15 cellular contexts compared by ENCODE assay signal in the genomic region with DNA sequence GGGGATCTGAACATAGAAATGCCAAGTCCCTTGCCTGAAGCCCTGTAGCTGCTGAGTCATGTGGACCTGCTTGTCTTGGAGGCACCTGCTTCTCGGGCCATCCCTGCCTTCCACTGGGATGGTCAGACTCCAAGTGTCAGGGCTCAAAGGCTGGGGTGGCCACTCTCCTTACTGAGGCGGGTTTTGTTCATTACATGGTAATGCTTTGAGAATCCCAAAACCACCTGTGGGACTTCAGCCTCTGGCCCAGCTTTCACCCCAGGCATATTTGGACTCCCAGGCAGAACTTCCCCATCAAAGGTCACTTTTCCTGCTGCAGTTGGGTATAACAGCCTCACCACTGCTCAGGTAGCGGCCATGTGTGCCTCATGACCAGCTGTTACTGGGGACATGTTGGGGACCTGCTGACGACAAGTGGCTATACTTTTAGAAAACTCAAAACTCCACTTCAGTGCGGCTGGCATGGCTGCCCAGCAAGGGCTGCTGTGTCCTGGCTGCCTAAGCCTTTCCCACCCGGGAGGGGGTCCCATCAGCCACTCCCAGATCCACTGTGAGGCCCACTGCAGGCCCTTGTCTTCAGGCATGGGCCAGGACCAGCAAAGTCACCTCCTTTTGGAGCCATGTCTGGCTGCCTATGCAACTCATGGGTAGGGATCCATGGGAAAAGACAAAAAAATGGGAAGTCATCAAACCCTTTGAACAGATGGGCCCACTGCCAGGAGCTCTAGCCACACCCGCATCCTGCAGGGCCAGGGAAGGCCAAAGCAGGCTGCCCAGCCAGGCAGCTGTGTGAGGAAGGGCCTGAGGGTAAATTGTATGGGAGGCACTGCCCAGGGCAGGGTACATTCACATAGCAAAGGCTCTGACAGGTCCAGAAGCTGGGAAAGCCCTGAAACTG.
DNase-seq lines count a peak whose midpoint lies in the region; ATAC-seq and TF ChIP-seq lines count a peak whose summit lies in the region.
"Had no signal": no experiment of that assay in that cellular context is flagged by ENCODE, and none has a peak within 500 bp of the region (broad histone marks: within the 10 kb centered on the region; RNA-seq: fewer than 3 reads in every experiment).

No MANE protein-coding gene starts in this region.

- CTCF ChIA-PET in CD4-positive, alpha-beta memory T cell (lab: Charles Lee; ENCODE audit: partially characterized antibody) = no interaction called here

- peaks cover 3% of the 10 kb centered on the region; the same call in 1 of the 2 replicates for H3K27me3 Mint-ChIP-seq in HFFc6 (ENCODE audit: insufficient read depth)
- peaks cover 2 to 8% of the 10 kb centered on the region in 2 donors for H3K27me3 Mint-ChIP-seq in CD4-positive, alpha-beta memory T cell
- H3K27me3 Mint-ChIP-seq: activated naive CD8-positive, alpha-beta T cell treated with anti-CD3 and anti-CD28 coated beads, Interleukin-2, amount 50 U/mL, for 24 hours had no signal

- H3K4me2 ChIP-seq in BLaER1 treated with 17β-estradiol and CSF1 and Interleukin-3, amounts not matched to agents 10 nM and 100 nM = peak overlapping the region in 8 of 11 experiments; percentile 26 to 96 (median 82); a peak in 16 of 22 replicates

- intact Hi-C loops in sciatic nerve (cut with DNase I) = no loop called here
- intact Hi-C loops in CD4-positive, alpha-beta memory T cell (cut with micrococcal nuclease) = loop anchor here (2.0 kb wide), 1 partner anchor 145 kb away; no protein-coding TSS in a partner anchor

- ATAC-seq in sciatic nerve = no peak
- ATAC-seq: activated naive CD8-positive, alpha-beta T cell treated with anti-CD3 and anti-CD28 coated beads, Interleukin-2, amount 50 U/mL, for 24 hours; stimulated activated effector memory CD8-positive, alpha-beta T cell treated with anti-CD3 and anti-CD28 coated beads, Interleukin-12 subunit alpha, Interleukin-12 subunit beta, amount 100 ng/mL, for 72 hours had no signal

- no peak overlapping the region for H3K27ac ChIP-seq in BLaER1 treated with 17β-estradiol and CSF1 and Interleukin-3, amounts not matched to agents 10 nM and 100 nM
- no peak overlapping the region for H3K27ac ChIP-seq in coronary artery
- no peak overlapping the region for H3K27ac ChIP-seq in CD4-positive, alpha-beta memory T cell (ENCODE audit: low read depth, low read length)
- H3K27ac ChIP-seq: VCaP had no signal

- TF ChIP-seq CTCF in HFFc6 (IDR thresholded peaks at IDR 0.05) = no peak
- TF ChIP-seq CTCF in coronary artery (IDR thresholded peaks at IDR 0.05) = no peak

- H3K4me3 ChIP-seq in BLaER1 treated with 17β-estradiol and CSF1 and Interleukin-3, amounts not matched to agents 10 nM and 100 nM = no peak overlapping the region
- H3K4me3 ChIP-seq in coronary artery = no peak overlapping the region
- H3K4me3 ChIP-seq in CD4-positive, alpha-beta memory T cell (ENCODE audit: low read length in 2 of 2) = no peak overlapping the region

- no peak overlapping the region for H3K9ac ChIP-seq in BLaER1 treated with 17β-estradiol and CSF1 and Interleukin-3, amounts not matched to agents 10 nM and 100 nM

- H4K20me1 ChIP-seq in BLaER1 treated with 17β-estradiol and CSF1 and Interleukin-3, amounts not matched to agents 10 nM and 100 nM = peaks cover 0 to 95% (median 0%) of the 10 kb centered on the region in 11 experiments; a peak in 5 of 22 replicates

- 0 out of 22 replicates have a peak, but pooled peaks cover 0 to 5% (median 0%) of the 10 kb centered on the region in 11 experiments for H3K36me3 ChIP-seq in BLaER1 treated with 17β-estradiol and CSF1 and Interleukin-3, amounts not matched to agents 10 nM and 100 nM
- no peaks in the 10 kb centered on the region for H3K36me3 ChIP-seq in CD4-positive, alpha-beta memory T cell (ENCODE audit: insufficient read depth, low read length)

- POLR2A ChIA-PET in CD4-positive, alpha-beta memory T cell (lab: Charles Lee; ENCODE audit: partially characterized antibody) = no interaction called here

- peaks cover 0 to 3% (median 1%) of the 10 kb centered on the region in 11 experiments; a peak in 5 of 22 replicates for H3K9me3 ChIP-seq in BLaER1 treated with 17β-estradiol and CSF1 and Interleukin-3, amounts not matched to agents 10 nM and 100 nM (replicated peaks in 1 of 11)
- H3K9me3 ChIP-seq in CD4-positive, alpha-beta memory T cell (ENCODE audit: control insufficient read depth in 1 of 2, low read length in 2 of 2) = no peaks in the 10 kb centered on the region

- no peak for DNase-seq in HFFc6
- DNase-seq in coronary artery (ENCODE audit: low spot score) = peak; percentile 70
- peak; percentile 47 to 52 for DNase-seq in lung microvascular endothelial cell (ENCODE audit: low read depth in 2 of 2)
- DNase-seq in DMS153 (lab: John Stamatoyannopoulos, UW) = no peak
- no peak for DNase-seq in sciatic nerve (ENCODE audit: low spot score)
- no peak for DNase-seq in NCI-H510A treated with DMSO at 0.1 percent for 48 hours (lab: John Stamatoyannopoulos, UW)
- DNase-seq in CD4-positive, alpha-beta memory T cell = no peak
- DNase-seq: activated naive CD8-positive, alpha-beta T cell treated with anti-CD3 and anti-CD28 coated beads, Interleukin-2, amount 50 U/mL, for 24 hours; activated T-cell treated with anti-CD3 and anti-CD28 coated beads for 4 hours; NCI-H1092 treated with DMSO at 0.1 percent for 48 hours; NCI-H526; stimulated activated CD4-positive, alpha-beta T cell treated with anti-CD3 and anti-CD28 coated beads, Interleukin-2, amount 100 ng/mL, for 24 hours had no signal

- H3K4me3 Mint-ChIP-seq in HFFc6 = peak overlapping the region; percentile 24; the same call in 1 of the 2 replicates
- H3K4me3 Mint-ChIP-seq in CD4-positive, alpha-beta memory T cell = no peak overlapping the region
- H3K4me3 Mint-ChIP-seq: activated naive CD8-positive, alpha-beta T cell treated with anti-CD3 and anti-CD28 coated beads, Interleukin-2, amount 50 U/mL, for 24 hours; stimulated activated effector memory CD8-positive, alpha-beta T cell treated with anti-CD3 and anti-CD28 coated beads, Interleukin-12 subunit alpha, Interleukin-12 subunit beta, amount 100 ng/mL, for 72 hours had no signal

- H3K9me3 Mint-ChIP-seq in HFFc6 = peaks cover 4% of the 10 kb centered on the region; the same call in 1 of the 2 replicates
- peaks cover 0 to 7% (median 4%) of the 10 kb centered on the region in 8 donors for H3K9me3 Mint-ChIP-seq in CD4-positive, alpha-beta memory T cell
- H3K9me3 Mint-ChIP-seq: stimulated activated effector memory CD8-positive, alpha-beta T cell treated with anti-CD3 and anti-CD28 coated beads, Interleukin-12 subunit alpha, Interleukin-12 subunit beta, amount 100 ng/mL, for 72 hours had no signal

- H3K4me1 ChIP-seq in BLaER1 treated with 17β-estradiol and CSF1 and Interleukin-3, amounts not matched to agents 10 nM and 100 nM = peaks cover 15 to 73% (median 54%) of the 10 kb centered on the region in 10 experiments
- no peaks in the 10 kb centered on the region for H3K4me1 ChIP-seq in CD4-positive, alpha-beta memory T cell (ENCODE audit: insufficient read depth, low read length)

- H3K27ac Mint-ChIP-seq in HFFc6 = peak overlapping the region; percentile 40; the same call in 1 of the 2 replicates
- H3K27ac Mint-ChIP-seq in CD4-positive, alpha-beta memory T cell = no peak overlapping the region
- H3K27ac Mint-ChIP-seq: activated naive CD8-positive, alpha-beta T cell treated with anti-CD3 and anti-CD28 coated beads, Interleukin-2, amount 50 U/mL, for 24 hours had no signal

- H3K4me1 Mint-ChIP-seq in HFFc6 (ENCODE audit: low read depth) = peaks cover 86% of the 10 kb centered on the region
- no peaks in the 10 kb centered on the region for H3K4me1 Mint-ChIP-seq in CD4-positive, alpha-beta memory T cell
- H3K4me1 Mint-ChIP-seq: stimulated activated effector memory CD8-positive, alpha-beta T cell treated with anti-CD3 and anti-CD28 coated beads, Interleukin-12 subunit alpha, Interleukin-12 subunit beta, amount 100 ng/mL, for 72 hours had no signal

- peaks cover 44% of the 10 kb centered on the region for H3K36me3 Mint-ChIP-seq in HFFc6 (ENCODE audit: low read depth)
- H3K36me3 Mint-ChIP-seq in CD4-positive, alpha-beta memory T cell = no peaks in the 10 kb centered on the region
- H3K36me3 Mint-ChIP-seq: stimulated activated effector memory CD8-positive, alpha-beta T cell treated with anti-CD3 and anti-CD28 coated beads, Interleukin-12 subunit alpha, Interleukin-12 subunit beta, amount 100 ng/mL, for 72 hours had no signal

- 0 out of 22 replicates have a peak, but pooled peaks cover 0 to 9% (median 0%) of the 10 kb centered on the region in 11 experiments for H3K27me3 ChIP-seq in BLaER1 treated with 17β-estradiol and CSF1 and Interleukin-3, amounts not matched to agents 10 nM and 100 nM
- H3K27me3 ChIP-seq in CD4-positive, alpha-beta memory T cell (ENCODE audit: insufficient read depth, low read length) = no peaks in the 10 kb centered on the region

Comparison
In these comparisons a context has a peak if more than half of its experiments do, and no peak if none do; other contexts are left out.
1. DNase-seq: peak in coronary artery (single experiment) and lung microvascular endothelial cell (2 of 2); none in HFFc6 (single experiment), DMS153 (single experiment), sciatic nerve (single experiment), NCI-H510A treated with DMSO at 0.1 percent for 48 hours (single experiment) and CD4-positive, alpha-beta memory T cell (0 of 5).